12 cellular contexts compared by ENCODE assay signal in genomic region chr15:60469893-60470641, GRCh38. TPM values are rescaled to one million over a fixed set of nuclear protein-coding genes. Genes with fewer than 3 reads are reported as not detected.
DNase-seq lines count a peak whose midpoint lies in the region; ATAC-seq, FAIRE-seq and TF ChIP-seq lines count a peak whose summit lies in the region.
"Had no signal": no experiment of that assay in that cellular context is flagged by ENCODE, and none has a peak within 500 bp of the region (broad histone marks: within the 10 kb centered on the region; RNA-seq: fewer than 3 reads in every experiment).

No MANE protein-coding gene starts in this region.

- H3K9ac ChIP-seq in astrocyte (ENCODE audit: low read length) = no peak overlapping the region

- POLR2A ChIA-PET in A549 (lab: Yijun Ruan, JAX) = no interaction called here

- CTCF ChIA-PET in A549 (lab: Yijun Ruan, JAX) = no interaction called here
- CTCF ChIA-PET in activated CD8-positive, alpha-beta memory T cell treated with anti-CD3 and anti-CD28 coated beads, Interleukin-2, amount 10 ng/mL, durations not matched to agents 7 days and 5 days (lab: Charles Lee) = no interaction called here

- H3K9me2 ChIP-seq in GM23338 (ENCODE audit: insufficient read depth) = no peaks in the 10 kb centered on the region

- H3K27me3 ChIP-seq in GM23338 (ENCODE audit: insufficient read depth) (no peaks in the 10 kb centered on the region), astrocyte (ENCODE audit: insufficient read depth, low read length) (no peaks in the 10 kb centered on the region), kidney epithelial cell (ENCODE audit: control insufficient read depth, insufficient read depth, low read length) (no peaks in the 10 kb centered on the region)

- H3K36me3 Mint-ChIP-seq in GM23338 (ENCODE audit: low read depth) (peaks cover 59% of the 10 kb centered on the region), astrocyte (ENCODE audit: low read depth, unreplicated experiment) (peaks cover 10% of the 10 kb centered on the region)
- H3K36me3 Mint-ChIP-seq in activated CD8-positive, alpha-beta memory T cell treated with anti-CD3 and anti-CD28 coated beads, Interleukin-2, amount 10 ng/mL, durations not matched to agents 7 days and 5 days = peaks cover 46% of the 10 kb centered on the region

- H3K4me2 ChIP-seq in A549 (peak overlapping the region; percentile 70), GM23338 (no peak overlapping the region), astrocyte (ENCODE audit: low read length) (no peak overlapping the region)

- H3K4me1 Mint-ChIP-seq in GM23338 = no peaks in the 10 kb centered on the region; the same call in 2 of the 3 replicates
- H3K4me1 Mint-ChIP-seq in astrocyte (ENCODE audit: low read depth, unreplicated experiment) = peaks cover 20% of the 10 kb centered on the region
- H3K4me1 Mint-ChIP-seq in activated CD8-positive, alpha-beta memory T cell treated with anti-CD3 and anti-CD28 coated beads, Interleukin-2, amount 10 ng/mL, durations not matched to agents 7 days and 5 days = peaks cover 20% of the 10 kb centered on the region

- no peaks in the 10 kb centered on the region; the same call in 1 of the 2 replicates for H4K20me1 ChIP-seq in GM23338 (replicated peaks; ENCODE audit: insufficient read depth)
- no peaks in the 10 kb centered on the region for H4K20me1 ChIP-seq in astrocyte (ENCODE audit: insufficient read depth, low read length)

- H3K9me3 Mint-ChIP-seq in GM23338 (no peaks in the 10 kb centered on the region), astrocyte (ENCODE audit: unreplicated experiment) (no peaks in the 10 kb centered on the region)
- H3K9me3 Mint-ChIP-seq in activated CD8-positive, alpha-beta memory T cell treated with anti-CD3 and anti-CD28 coated beads, Interleukin-2, amount 10 ng/mL, durations not matched to agents 7 days and 5 days (ENCODE audit: low read depth) = no peaks in the 10 kb centered on the region
- H3K9me3 Mint-ChIP-seq: natural killer cell had no signal

- H3K4me3 Mint-ChIP-seq in GM23338 = no peak overlapping the region
- H3K4me3 Mint-ChIP-seq in astrocyte (ENCODE audit: unreplicated experiment) = no peak overlapping the region
- no peak overlapping the region for H3K4me3 Mint-ChIP-seq in activated CD8-positive, alpha-beta memory T cell treated with anti-CD3 and anti-CD28 coated beads, Interleukin-2, amount 10 ng/mL, durations not matched to agents 7 days and 5 days
- H3K4me3 Mint-ChIP-seq: natural killer cell had no signal

- intact Hi-C loops in lower leg skin (cut with DNase I; ENCODE audit: low total_unique reads) = no loop called here

- H3K79me2 ChIP-seq in GM23338 (replicated peaks; ENCODE audit: insufficient read depth) (peaks cover 24% of the 10 kb centered on the region), astrocyte (ENCODE audit: insufficient read depth, low read length) (peaks cover 40% of the 10 kb centered on the region)

- TF ChIP-seq CTCF in A549 (IDR thresholded peaks at IDR 0.05) (no peak), GM23338 (conservative IDR thresholded peaks at IDR 0.05; ENCODE audit: low read depth in 2 of 2) (no peak), astrocyte (IDR thresholded peaks at IDR 0.05; ENCODE audit: insufficient read depth, low read depth, low read length) (no peak), kidney epithelial cell (IDR thresholded peaks at IDR 0.05; ENCODE audit: insufficient read depth, low read length, poor library complexity, severe bottlenecking) (no peak), lower leg skin (IDR thresholded peaks at IDR 0.05) (no peak)

- H3K36me3 ChIP-seq in GM23338 (ENCODE audit: insufficient read depth) = peaks cover 20% of the 10 kb centered on the region
- H3K36me3 ChIP-seq in astrocyte (ENCODE audit: insufficient read depth, low read length) = peaks cover 27% of the 10 kb centered on the region
- peaks cover 3% of the 10 kb centered on the region for H3K36me3 ChIP-seq in kidney epithelial cell (ENCODE audit: control insufficient read depth, insufficient read depth, low read length)

- TF ChIP-seq POLR2A in A549 (IDR thresholded peaks at IDR 0.05; ENCODE audit: low read length) (no peak), lower leg skin (IDR thresholded peaks at IDR 0.05) (no peak)

- H3K27ac ChIP-seq in A549 (peak overlapping the region; percentile 76 to 93), GM23338 (ENCODE audit: low read depth) (no peak overlapping the region), astrocyte (ENCODE audit: low read depth, low read length) (no peak overlapping the region)

- no peaks in the 10 kb centered on the region for H3F3A ChIP-seq in GM23338 (replicated peaks; ENCODE audit: low read depth)

- H3K4me3 ChIP-seq in A549 = peak overlapping the region; percentile 1; the same call in 1 of the 3 replicates
- H3K4me3 ChIP-seq in GM23338 = no peak overlapping the region
- no peak overlapping the region for H3K4me3 ChIP-seq in astrocyte (ENCODE audit: insufficient read depth, low read depth, low read length)
- no peak overlapping the region for H3K4me3 ChIP-seq in kidney epithelial cell (ENCODE audit: low read depth, low read length)
- H3K4me3 ChIP-seq in lower leg skin (ENCODE audit: low read depth, poor library complexity, severe bottlenecking) = no peak overlapping the region

- H3K27ac Mint-ChIP-seq in GM23338 = peak overlapping the region; percentile 9; the same call in 1 of the 2 replicates
- peak overlapping the region; percentile 22 for H3K27ac Mint-ChIP-seq in astrocyte (ENCODE audit: unreplicated experiment)
- no peak overlapping the region for H3K27ac Mint-ChIP-seq in activated CD8-positive, alpha-beta memory T cell treated with anti-CD3 and anti-CD28 coated beads, Interleukin-2, amount 10 ng/mL, durations not matched to agents 7 days and 5 days
- H3K27ac Mint-ChIP-seq: natural killer cell had no signal

- H3K27me3 Mint-ChIP-seq in GM23338 (ENCODE audit: insufficient read depth, low read depth, poor library complexity) = no peaks in the 10 kb centered on the region
- H3K27me3 Mint-ChIP-seq in astrocyte (ENCODE audit: low read depth, unreplicated experiment) = no peaks in the 10 kb centered on the region
- no peaks in the 10 kb centered on the region for H3K27me3 Mint-ChIP-seq in activated CD8-positive, alpha-beta memory T cell treated with anti-CD3 and anti-CD28 coated beads, Interleukin-2, amount 10 ng/mL, durations not matched to agents 7 days and 5 days

- TF ChIP-seq EP300 in A549 (IDR thresholded peaks at IDR 0.05) = no peak

- peak; percentile 36 to 74 for DNase-seq in A549 (ENCODE audit: low read depth in 1 of 2, low spot score in 1 of 2)
- DNase-seq in GM23338 (ENCODE audit: low spot score) = no peak
- DNase-seq in astrocyte (ENCODE audit: low read depth) = no peak
- DNase-seq in kidney epithelial cell (ENCODE audit: low read depth) = peak; percentile 26
- DNase-seq in activated CD8-positive, alpha-beta memory T cell treated with anti-CD3 and anti-CD28 coated beads, Interleukin-2, amount 10 ng/mL, durations not matched to agents 7 days and 5 days = no peak
- DNase-seq in SK-N-DZ (ENCODE audit: low spot score) = no peak
- DNase-seq in lower leg skin (ENCODE audit: low spot score in 2 of 2) = no peak
- DNase-seq: activated gamma-delta T cell, natural killer cell, NCI-H1436 treated with DMSO at 0.1 percent for 48 hours, NCI-H526 treated with DMSO at 0.1 percent for 48 hours had no signal

- H3K9me3 ChIP-seq in A549 (no peaks in the 10 kb centered on the region), astrocyte (ENCODE audit: insufficient read depth, low read depth, low read length) (no peaks in the 10 kb centered on the region)

- ATAC-seq in A549 (peak; percentile 89 to 90), GM23338 (no peak), GM18873 (IDR thresholded peaks at IDR 0.05; ENCODE audit: low FRiP score, unreplicated experiment) (no peak)
- ATAC-seq in activated CD8-positive, alpha-beta memory T cell treated with anti-CD3 and anti-CD28 coated beads, Interleukin-2, amount 10 ng/mL, durations not matched to agents 7 days and 5 days = no peak
- ATAC-seq: natural killer cell had no signal

- H2AFZ ChIP-seq in GM23338 = no peak overlapping the region
- H2AFZ ChIP-seq in astrocyte (ENCODE audit: low read depth, low read length) = no peak overlapping the region

- H3K4me1 ChIP-seq in A549 (peaks cover 50% of the 10 kb centered on the region), GM23338 (ENCODE audit: insufficient read depth) (no peaks in the 10 kb centered on the region), astrocyte (ENCODE audit: insufficient read depth, low read length) (no peaks in the 10 kb centered on the region)

- FAIRE-seq in A549 (lab: Jason Lieb, UNC) (peak; percentile 99), astrocyte (lab: Jason Lieb, UNC) (no peak)

- TF ChIP-seq RAD21 in A549 (conservative IDR thresholded peaks at IDR 0.05 in 1 of 2, IDR thresholded peaks at IDR 0.05 in 1 of 2) = no peak

TF ChIP-seq in A549, 52 proteins besides CTCF, POLR2A, EP300 and RAD21 (continues in another document):
- TF ChIP-seq ZFP36 (IDR thresholded peaks at IDR 0.05; ENCODE audit: borderline replicate concordance, partially characterized antibody) (no peak), HOXB13 (CRISPR knock-in tag; IDR thresholded peaks at IDR 0.05; ENCODE audit: low read depth) (no peak)

TF ChIP-seq in GM23338, 12 proteins besides CTCF, POLR2A, EP300 and RAD21 (continues in another document):
- no peak for TF ChIP-seq NANOG (IDR thresholded peaks at IDR 0.05; ENCODE audit: borderline replicate concordance)
- TF ChIP-seq EZH2phosphoT487 (IDR thresholded peaks at IDR 0.05; ENCODE audit: unreplicated experiment) = no peak
- TF ChIP-seq ZNF114 (CRISPR knock-in tag; IDR thresholded peaks at IDR 0.05) = no peak
- no peak for TF ChIP-seq JUNB (IDR thresholded peaks at IDR 0.05; ENCODE audit: unreplicated experiment)

RNA-seq across cellular contexts. Expression of gene ICE2, which starts 8.9 kb away (rescaled TPM):
- polyA plus RNA-seq in A549 (2011; rRNA removed) = 80.7 and 87.6 TPM in 2 replicates
- 22.8 and 23.5 TPM in 2 replicates for polyA plus RNA-seq in A549 (2012; cell fraction: cytosol; rRNA removed)
- polyA plus RNA-seq in A549 (2012; cell fraction: nucleus; rRNA removed) = 15.4 and 20.6 TPM in 2 replicates
- 36.9 to 44.0 TPM (median 43.1 TPM) in 3 replicates for polyA plus RNA-seq in A549 (2017; fragmentation: RNase III; extraction: RNeasy Plus Mini Kit Qiagen cat#74134 plus additional on column Dnase treatment)
- polyA minus RNA-seq in A549 (2011; rRNA and poly(A)+ RNA removed) = 57.6 and 63.4 TPM in 2 replicates
- total RNA-seq in GM23338 (2014; rRNA removed; shearing (Covaris generic)) = 47.8 and 64.3 TPM in 2 replicates
- 51.3 and 64.2 TPM in 2 replicates for polyA plus RNA-seq in GM23338 (2016; fragmentation: Nextera tagmentation; extraction: Ambion mirVana)
- 26.5 and 28.2 TPM in 2 replicates for total RNA-seq in astrocyte
- 18.6 and 34.8 TPM in 2 replicates for total RNA-seq in kidney epithelial cell
- 10 to 100 TPM; 54.6 to 74.2 TPM for total RNA-seq in activated CD8-positive, alpha-beta memory T cell treated with anti-CD3 and anti-CD28 coated beads, Interleukin-2, amount 10 ng/mL, durations not matched to agents 7 days and 5 days
- 29.0 and 43.9 TPM in 2 replicates for polyA plus RNA-seq in SK-N-DZ (2014; cell fraction: cytosol; rRNA removed)
- 36.7 and 40.8 TPM in 2 replicates for polyA plus RNA-seq in SK-N-DZ (2014; cell fraction: nucleus; rRNA removed)
- total RNA-seq in lower leg skin = 10 to 100 TPM; 14.4 to 21.2 (median 17.5) TPM

Comparison
In these comparisons a context has a peak if more than half of its experiments do, and no peak if none do; other contexts are left out.
1. ATAC-seq: peak in A549 (2 of 2); none in GM23338 (single experiment), activated CD8-positive, alpha-beta memory T cell treated with anti-CD3 and anti-CD28 coated beads, Interleukin-2, amount 10 ng/mL, durations not matched to agents 7 days and 5 days (single experiment) and GM18873 (single experiment).
2. DNase-seq: peak in A549 (2 of 2) and kidney epithelial cell (single experiment); none in GM23338 (single experiment), astrocyte (single experiment), activated CD8-positive, alpha-beta memory T cell treated with anti-CD3 and anti-CD28 coated beads, Interleukin-2, amount 10 ng/mL, durations not matched to agents 7 days and 5 days (single experiment), SK-N-DZ (single experiment) and lower leg skin (0 of 2).
3. H3K27ac ChIP-seq: peak in A549 (2 of 2); none in GM23338 (single experiment) and astrocyte (single experiment).